15 cellular contexts compared by ENCODE assay signal in the genomic region with DNA sequence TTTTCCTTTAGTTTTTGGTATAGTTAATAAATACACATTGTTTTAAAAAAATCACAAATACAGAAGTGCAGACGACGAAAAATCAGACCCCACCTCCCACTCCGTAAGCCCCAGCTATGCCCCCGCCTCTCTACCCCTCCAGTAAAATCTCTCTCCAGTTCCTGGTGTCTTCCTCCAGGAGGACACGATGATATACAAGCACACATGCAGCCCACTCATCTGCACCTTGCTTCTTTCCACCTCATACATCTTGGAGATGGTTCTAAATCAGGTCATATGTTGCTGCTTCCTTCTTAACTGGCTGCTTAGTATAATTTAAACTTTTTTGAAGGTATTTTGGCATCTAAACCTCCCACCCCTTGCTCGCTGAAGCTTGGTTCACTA. TPM values are rescaled to one million over a fixed set of nuclear protein-coding genes. Genes with fewer than 3 reads are reported as not detected.
DNase-seq lines count a peak whose midpoint lies in the region; TF ChIP-seq lines count a peak whose summit lies in the region.
"Had no signal": no experiment of that assay in that cellular context is flagged by ENCODE, and none has a peak within 500 bp of the region (broad histone marks: within the 10 kb centered on the region; RNA-seq: fewer than 3 reads in every experiment).

No MANE protein-coding gene starts in this region.

- no peaks in the 10 kb centered on the region for H3K36me3 ChIP-seq in BLaER1
- H3K36me3 ChIP-seq in HUES6 (ENCODE audit: control insufficient read depth, insufficient read depth, low read length): no peaks in the 10 kb centered on the region
- H3K36me3 ChIP-seq: left lung had no signal

- peaks cover 79% of the 10 kb centered on the region for H4K20me1 ChIP-seq in BLaER1

- no peaks in the 10 kb centered on the region for H3K9me3 Mint-ChIP-seq in brain
- no peaks in the 10 kb centered on the region for H3K9me3 Mint-ChIP-seq in nephron progenitor cell
- H3K9me3 Mint-ChIP-seq: activated T-cell treated with anti-CD3 and anti-CD28 coated beads, Interleukin-2, amount 50 U/mL, for 24 hours; stimulated activated effector memory CD8-positive, alpha-beta T cell treated with anti-CD3 and anti-CD28 coated beads, Interleukin-12 subunit alpha, Interleukin-12 subunit beta, amount 100 ng/mL, for 72 hours had no signal

- H3K4me3 Mint-ChIP-seq in brain: peak overlapping the region; percentile 89 to 94 (median 91)
- H3K4me3 Mint-ChIP-seq in nephron progenitor cell: peak overlapping the region; percentile 89
- H3K4me3 Mint-ChIP-seq: activated T-cell treated with anti-CD3 and anti-CD28 coated beads, Interleukin-2, amount 50 U/mL, for 24 hours; naive thymus-derived CD4-positive, alpha-beta T cell; stimulated activated effector memory CD8-positive, alpha-beta T cell treated with anti-CD3 and anti-CD28 coated beads, Interleukin-12 subunit alpha, Interleukin-12 subunit beta, amount 100 ng/mL, for 72 hours had no signal

- DNase-seq in nephron progenitor cell: no peak
- DNase-seq in NCI-H128 (lab: John Stamatoyannopoulos, UW; ENCODE audit: unreplicated experiment): no peak
- DNase-seq in NCI-H2107 treated with DMSO at 0.1 percent for 48 hours (lab: John Stamatoyannopoulos, UW; ENCODE audit: unreplicated experiment): no peak
- DNase-seq in T1000 (lab: John Stamatoyannopoulos, UW): no peak
- no peak for DNase-seq in NCI-H1930 (lab: John Stamatoyannopoulos, UW)
- DNase-seq: activated T-cell treated with anti-CD3 and anti-CD28 coated beads, Interleukin-2, amount 50 U/mL, for 24 hours; left lung; naive thymus-derived CD4-positive, alpha-beta T cell; NCI-H1694; NCI-H748 treated with DMSO at 0.1 percent for 48 hours had no signal

- H3K4me1 Mint-ChIP-seq in brain (peaks cover 71% of the 10 kb centered on the region), nephron progenitor cell (peaks cover 74% of the 10 kb centered on the region)

- H3K4me1 ChIP-seq in BLaER1 (peaks cover 31% of the 10 kb centered on the region), HUES6 (ENCODE audit: control insufficient read depth, insufficient read depth, low read length) (peaks cover 64% of the 10 kb centered on the region)

- H3K9me3 ChIP-seq in BLaER1 (0 out of 2 replicates have a peak, but pooled peaks cover 4% of the 10 kb centered on the region), HUES6 (ENCODE audit: control insufficient read depth, insufficient read depth, low read depth, low read length) (no peaks in the 10 kb centered on the region)
- H3K9me3 ChIP-seq: left lung had no signal

- H3K4me3 ChIP-seq in BLaER1: peak overlapping the region; percentile 52; the same call in 1 of the 2 replicates
- peak overlapping the region; percentile 85 for H3K4me3 ChIP-seq in HUES6 (ENCODE audit: low read depth, low read length)
- H3K4me3 ChIP-seq: left lung had no signal

- peak overlapping the region; percentile 66 to 96 (median 90) for H3K27ac Mint-ChIP-seq in brain
- H3K27ac Mint-ChIP-seq in nephron progenitor cell: peak overlapping the region; percentile 49
- H3K27ac Mint-ChIP-seq: activated T-cell treated with anti-CD3 and anti-CD28 coated beads, Interleukin-2, amount 50 U/mL, for 24 hours; naive thymus-derived CD4-positive, alpha-beta T cell; stimulated activated effector memory CD8-positive, alpha-beta T cell treated with anti-CD3 and anti-CD28 coated beads, Interleukin-12 subunit alpha, Interleukin-12 subunit beta, amount 100 ng/mL, for 72 hours had no signal

- peaks cover 39% of the 10 kb centered on the region for H3K27me3 Mint-ChIP-seq in brain
- H3K27me3 Mint-ChIP-seq in nephron progenitor cell (ENCODE audit: low read depth, poor library complexity): peaks cover 52% of the 10 kb centered on the region

- TF ChIP-seq CTCF in brain (conservative IDR thresholded peaks at IDR 0.05) (no peak), nephron progenitor cell (IDR thresholded peaks at IDR 0.05) (no peak)

- no peaks in the 10 kb centered on the region for H3K36me3 Mint-ChIP-seq in brain
- H3K36me3 Mint-ChIP-seq in nephron progenitor cell (ENCODE audit: low read depth): no peaks in the 10 kb centered on the region

- H3K27me3 ChIP-seq in BLaER1 (peaks cover 100% of the 10 kb centered on the region), HUES6 (ENCODE audit: control insufficient read depth, insufficient read depth, low read length) (peaks cover 57% of the 10 kb centered on the region)

- H3K4me2 ChIP-seq in BLaER1: 0 out of 2 replicates have a peak overlapping the region, but pooled peaks have one; percentile 86

- H3K9ac ChIP-seq in BLaER1 (no peak overlapping the region), HUES6 (ENCODE audit: low read length) (peak overlapping the region; percentile 24)

- H3K27ac ChIP-seq in BLaER1 (no peak overlapping the region), HUES6 (ENCODE audit: low read depth, low read length) (no peak overlapping the region)
- H3K27ac ChIP-seq: epithelial cell of prostate, left lung had no signal

RNA-seq across cellular contexts. Expression of gene BMP7, which starts 2.7 kb away (rescaled TPM):
- 24.9 TPM for polyA plus RNA-seq in brain (ENCODE audit: insufficient read depth, low read depth, low replicate concordance)
- polyA plus RNA-seq: naive thymus-derived CD4-positive, alpha-beta T cell had no signal
